In genomic region chr14:99718031-99718810, GRCh38 we compare ENCODE assay signal across 9 cellular contexts. TPM values are rescaled to one million over a fixed set of nuclear protein-coding genes. Genes with fewer than 3 reads are reported as not detected.
DNase-seq lines count a peak whose midpoint lies in the region; ATAC-seq and TF ChIP-seq lines count a peak whose summit lies in the region.
"Had no signal": no experiment of that assay in that cellular context is flagged by ENCODE, and none has a peak within 500 bp of the region (broad histone marks: within the 10 kb centered on the region; RNA-seq: fewer than 3 reads in every experiment).

No MANE protein-coding gene starts in this region.

- H3K4me1 ChIP-seq in A673 (ENCODE audit: insufficient read depth, low read length, poor library complexity, severe bottlenecking), result no peaks in the 10 kb centered on the region

- H3K27ac ChIP-seq in A673 (ENCODE audit: low read depth, low read length, poor library complexity, severe bottlenecking), result no peak overlapping the region

- no peaks in the 10 kb centered on the region for H3K36me3 ChIP-seq in A673 (ENCODE audit: insufficient read depth, low read length, poor library complexity, severe bottlenecking)

- CTCF ChIA-PET in A673 (lab: Charles Lee), result no interaction called here

- H3K9me3 ChIP-seq in A673 (ENCODE audit: low read depth, low read length, poor library complexity, severe bottlenecking), result no peaks in the 10 kb centered on the region

- ATAC-seq in GM18907 (IDR thresholded peaks at IDR 0.05; ENCODE audit: unreplicated experiment), result peak; percentile 92
- peak; percentile 88 for ATAC-seq in HG02852 (IDR thresholded peaks at IDR 0.05; ENCODE audit: unreplicated experiment)
- no peak for ATAC-seq in GM21717 (IDR thresholded peaks at IDR 0.05; ENCODE audit: unreplicated experiment)
- no peak for ATAC-seq in HG03457 (IDR thresholded peaks at IDR 0.05; ENCODE audit: unreplicated experiment)

- intact Hi-C loops in A673 (cut with micrococcal nuclease; ENCODE audit: unreplicated experiment), result no loop called here

- H3K27me3 ChIP-seq in A673 (replicated peaks; ENCODE audit: insufficient read depth, low read depth, low read length, poor library complexity), result no peaks in the 10 kb centered on the region

- no peak overlapping the region for H3K4me3 ChIP-seq in A673 (ENCODE audit: low read depth, low read length, poor library complexity, severe bottlenecking)

- POLR2A ChIA-PET in A673 (lab: Charles Lee; ENCODE audit: low non-redundant PET), result no interaction called here

- TF ChIP-seq CTCF in A673 (conservative IDR thresholded peaks at IDR 0.05; ENCODE audit: low read depth, low read length), result no peak

- BruUV-seq in A673 (replicated peaks; lab: Mats Ljungman, UMichigan), result no TSS peak

- peak; percentile 47 for DNase-seq in A673 (ENCODE audit: low spot score)
- DNase-seq in NCI-H2107 treated with DMSO at 0.1 percent for 48 hours (lab: John Stamatoyannopoulos, UW; ENCODE audit: unreplicated experiment), result peak; percentile 43
- no peak for DNase-seq in stimulated activated CD4-positive, alpha-beta T cell treated with anti-CD3 and anti-CD28 coated beads, Interleukin-4, amount 100 ng/mL, for 4 hours
- DNase-seq in NCI-H1105 treated with DMSO at 0.1 percent for 48 hours (lab: John Stamatoyannopoulos, UW), result no peak
- DNase-seq: NCI-H187 treated with DMSO at 0.1 percent for 48 hours had no signal

RNA-seq across cellular contexts. Expression of gene CYP46A1, which starts 34.1 kb away (rescaled TPM):
- 0.37 TPM in 1 of 2 replicates, not detected in the other for total RNA-seq in A673 (2021)

Comparison
In these comparisons a context has a peak if more than half of its experiments do, and no peak if none do; other contexts are left out.
1. DNase-seq: peak in A673 (single experiment) and NCI-H2107 treated with DMSO at 0.1 percent for 48 hours (single experiment); none in stimulated activated CD4-positive, alpha-beta T cell treated with anti-CD3 and anti-CD28 coated beads, Interleukin-4, amount 100 ng/mL, for 4 hours (0 of 2) and NCI-H1105 treated with DMSO at 0.1 percent for 48 hours (single experiment).
2. ATAC-seq: peak in GM18907 (single experiment) and HG02852 (single experiment); none in GM21717 (single experiment) and HG03457 (single experiment).